In genomic region chr1:9687876-9688582, GRCh38 we compare ENCODE assay signal across 8 cellular contexts. TPM values are rescaled to one million over a fixed set of nuclear protein-coding genes. Genes with fewer than 3 reads are reported as not detected.
A peak's percentile ranks its signal among the peaks of the same experiment; 100 is the strongest.
DNase-seq lines count a peak whose midpoint lies in the region; ATAC-seq lines count a peak whose summit lies in the region.

No MANE protein-coding gene starts in this region.

- peaks cover 50 to 80% of the 10 kb centered on the region in 2 donors for H3K4me1 Mint-ChIP-seq in stimulated activated naive B cell treated with anti-CD40 and anti-IgM and Interleukin-4, amounts not matched to agents 10 μg/mL and 1 μg/mL and 100 μg/mL, for 72 hours

- peak overlapping the region; percentile 85 to 87 for H3K4me3 Mint-ChIP-seq in stimulated activated naive B cell treated with anti-CD40 and anti-IgM and Interleukin-4, amounts not matched to agents 10 μg/mL and 1 μg/mL and 100 μg/mL, for 72 hours

- H3K36me3 Mint-ChIP-seq in stimulated activated naive B cell treated with anti-CD40 and anti-IgM and Interleukin-4, amounts not matched to agents 10 μg/mL and 1 μg/mL and 100 μg/mL, for 72 hours, result peaks cover 30 to 52% of the 10 kb centered on the region in 2 donors

- no peaks in the 10 kb centered on the region for H3K27me3 ChIP-seq in adipocyte (replicated peaks; ENCODE audit: control insufficient read depth, insufficient read depth, low read length)
- H3K27me3 ChIP-seq in iPS-20b (ENCODE audit: insufficient read depth, low read length), result peaks cover 41% of the 10 kb centered on the region

- peak overlapping the region; percentile 82 for H3K4me3 ChIP-seq in Jurkat, Clone E6-1 (ENCODE audit: low read length)
- H3K4me3 ChIP-seq in adipocyte (ENCODE audit: low read length) (peak overlapping the region; percentile 79), iPS-20b (ENCODE audit: low read length) (peak overlapping the region; percentile 82)

- peak overlapping the region; percentile 64 for H3K9ac ChIP-seq in adipocyte (ENCODE audit: low read length)
- peak overlapping the region; percentile 78; the same call in 1 of the 2 replicates for H3K9ac ChIP-seq in iPS-20b (ENCODE audit: low read depth, low read length)

- peaks cover 30% of the 10 kb centered on the region for H3K4me1 ChIP-seq in adipocyte (ENCODE audit: control insufficient read depth, insufficient read depth, low read length)
- peaks cover 25% of the 10 kb centered on the region for H3K4me1 ChIP-seq in iPS-20b (ENCODE audit: insufficient read depth, low read length)

- H3K9me3 Mint-ChIP-seq in stimulated activated naive B cell treated with anti-CD40 and anti-IgM and Interleukin-4, amounts not matched to agents 10 μg/mL and 1 μg/mL and 100 μg/mL, for 72 hours, result no peaks in the 10 kb centered on the region

- peak overlapping the region; percentile 77 for H3K27ac Mint-ChIP-seq in stimulated activated naive B cell treated with anti-CD40 and anti-IgM and Interleukin-4, amounts not matched to agents 10 μg/mL and 1 μg/mL and 100 μg/mL, for 72 hours

- peak in 1 of 2 donors; percentile 2 for ATAC-seq in stimulated activated naive B cell treated with anti-CD40 and anti-IgM and Interleukin-4, amounts not matched to agents 10 μg/mL and 1 μg/mL and 100 μg/mL, for 72 hours (replicated peaks)
- ATAC-seq in GM18517 (IDR thresholded peaks at IDR 0.05; ENCODE audit: unreplicated experiment) (no peak), HG02970 (IDR thresholded peaks at IDR 0.05; ENCODE audit: low FRiP score, unreplicated experiment) (no peak)

- H3K27me3 Mint-ChIP-seq in stimulated activated naive B cell treated with anti-CD40 and anti-IgM and Interleukin-4, amounts not matched to agents 10 μg/mL and 1 μg/mL and 100 μg/mL, for 72 hours, result no peaks in the 10 kb centered on the region

- H3K27ac ChIP-seq in iPS-20b (ENCODE audit: low read length), result no peak overlapping the region

- H3K36me3 ChIP-seq in adipocyte (ENCODE audit: control insufficient read depth, insufficient read depth, low read length, severe bottlenecking) (no peaks in the 10 kb centered on the region), iPS-20b (ENCODE audit: insufficient read depth, low read depth, low read length) (no peaks in the 10 kb centered on the region)

- DNase-seq in ELR (ENCODE audit: low read depth) (peak; percentile 59), adipocyte (ENCODE audit: low read depth) (peak; percentile 60), mesenteric fat pad (ENCODE audit: low spot score) (no peak)
- DNase-seq in Jurkat, Clone E6-1 (ENCODE audit: low read depth, low spot score), result no peak
- no peak for DNase-seq in stimulated activated naive B cell treated with anti-CD40 and anti-IgM and Interleukin-4, amounts not matched to agents 10 μg/mL and 1 μg/mL and 100 μg/mL, for 72 hours

- no peaks in the 10 kb centered on the region for H3K9me3 ChIP-seq in adipocyte (ENCODE audit: control insufficient read depth, low read length)
- H3K9me3 ChIP-seq in iPS-20b (ENCODE audit: insufficient read depth, low read depth, low read length), result no peaks in the 10 kb centered on the region

RNA-seq across cellular contexts. Expression of gene PIK3CD, which starts 36.5 kb away (rescaled TPM):
- 30.9 TPM for polyA plus RNA-seq in Jurkat, Clone E6-1 (2012; ENCODE audit: insufficient read depth, insufficient read length)
- total RNA-seq in mesenteric fat pad, result 14.5 TPM

Comparison
In these comparisons a context has a peak if more than half of its experiments do, and no peak if none do; other contexts are left out.
1. DNase-seq: peak in ELR (single experiment) and adipocyte (single experiment); none in Jurkat, Clone E6-1 (single experiment), stimulated activated naive B cell treated with anti-CD40 and anti-IgM and Interleukin-4, amounts not matched to agents 10 μg/mL and 1 μg/mL and 100 μg/mL, for 72 hours (single experiment) and mesenteric fat pad (single experiment).
2. Peak in every context shown above with its lines, with median percentiles within 50 percentile points of each other: H3K4me3 ChIP-seq.